18 cellular contexts compared by ENCODE assay signal in genomic region chr2:27029051-27029450, GRCh38.
"Had no signal": no experiment of that assay in that cellular context is flagged by ENCODE, and none has a peak within 500 bp of the region (broad histone marks: within the 10 kb centered on the region; RNA-seq: fewer than 3 reads in every experiment).

No MANE protein-coding gene starts in this region.

- H3K4me3 ChIP-seq: ascending aorta, right atrium auricular region, smooth muscle cell, thoracic aorta, upper lobe of left lung had no signal

- H3K9me3 ChIP-seq: ascending aorta, right atrium auricular region, thoracic aorta, upper lobe of left lung had no signal

- H3K27ac ChIP-seq: ascending aorta, right atrium auricular region, thoracic aorta, upper lobe of left lung had no signal

- H3K4me2 ChIP-seq: smooth muscle cell had no signal

- DNase-seq: activated CD4-positive, alpha-beta T cell treated with anti-CD3 and anti-CD28 coated beads for 48 hours; activated CD8-positive, alpha-beta T cell treated with anti-CD3 and anti-CD28 coated beads for 36 hours; activated naive CD4-positive, alpha-beta T cell treated with anti-CD3 and anti-CD28 coated beads for 36 hours; activated T-cell treated with anti-CD3 and anti-CD28 coated beads, Interleukin-2, amount 50 U/mL, for 1 hour; cortex of kidney; effector CD4-positive, alpha-beta T cell; immature natural killer cell; kidney glomerular epithelial cell; naive B cell; stimulated activated CD4-positive, alpha-beta T cell treated with anti-CD3 and anti-CD28 coated beads, Interleukin-4, amount 100 ng/mL, for 24 hours; upper lobe of left lung had no signal

- H3K27me3 ChIP-seq: ascending aorta, right atrium auricular region, upper lobe of left lung had no signal

- ATAC-seq: activated CD8-positive, alpha-beta T cell treated with anti-CD3 and anti-CD28 coated beads for 36 hours; activated T-helper 17 cell treated with anti-CD3 and anti-CD28 coated beads, Interleukin-2, amount 50 U/mL, for 72 hours; stimulated activated memory B cell treated with anti-CD40 and anti-IgM and Interleukin-4, amounts not matched to agents 10 μg/mL and 1 μg/mL and 100 μg/mL, for 72 hours; WTC11 had no signal
